Comparison of ENCODE assay signal across 16 cellular contexts in the genomic region with DNA sequence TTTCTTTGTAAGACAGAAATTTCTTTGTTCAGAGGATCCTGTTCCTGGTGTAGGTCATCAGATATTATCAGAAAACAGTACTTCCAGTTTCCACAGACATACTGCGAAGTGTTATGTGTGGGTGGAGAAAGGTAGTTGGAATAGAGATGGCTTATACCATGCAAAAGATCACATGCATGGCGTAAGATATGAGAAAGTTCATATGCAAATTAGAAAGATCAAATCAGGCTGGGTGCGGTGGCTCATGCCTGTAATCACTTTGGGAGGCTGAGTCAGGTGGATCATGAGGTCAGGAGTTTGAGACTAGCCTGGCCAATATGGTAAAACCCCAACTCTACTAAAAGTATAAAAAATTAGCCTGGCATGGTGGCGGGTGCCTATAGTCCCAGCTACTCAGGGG.
"Had no signal": no experiment of that assay in that cellular context is flagged by ENCODE, and none has a peak within 500 bp of the region (broad histone marks: within the 10 kb centered on the region; RNA-seq: fewer than 3 reads in every experiment).

No MANE protein-coding gene starts in this region.

- H3K4me1 Mint-ChIP-seq: nephron had no signal

- DNase-seq: amygdala, body of pancreas, caudate nucleus, erythroblast, heart right ventricle, nucleus accumbens, posterior cingulate gyrus, retina, SW 1271, upper lobe of right lung had no signal

- H3K27ac Mint-ChIP-seq: activated naive CD4-positive, alpha-beta T cell treated with anti-CD3 and anti-CD28 coated beads, Interleukin-2, amount 50 U/mL, for 24 hours; activated T-helper 1 cell treated with anti-CD3 and anti-CD28 coated beads, Interleukin-12 subunit alpha, Interleukin-12 subunit beta, Interleukin-2, Interleukin-4 antibody, amounts not matched to agents 30 ng/mL and 10 ng/mL and 1 ng/mL, durations not matched to agents 14 hours and 24 hours and 36 hours; nephron had no signal

- H3K36me3 Mint-ChIP-seq: activated naive CD4-positive, alpha-beta T cell treated with anti-CD3 and anti-CD28 coated beads, Interleukin-2, amount 50 U/mL, for 24 hours had no signal

- H3K36me3 ChIP-seq: gastroesophageal sphincter, heart right ventricle, SJSA1, thoracic aorta, upper lobe of right lung had no signal

- H3K9me3 ChIP-seq: body of pancreas, gastroesophageal sphincter, heart right ventricle, SJSA1, thoracic aorta, upper lobe of right lung had no signal

- H3K27me3 ChIP-seq: body of pancreas, gastroesophageal sphincter, heart right ventricle, SJSA1, upper lobe of right lung had no signal

- H3K9me3 Mint-ChIP-seq: activated naive CD4-positive, alpha-beta T cell treated with anti-CD3 and anti-CD28 coated beads, Interleukin-2, amount 50 U/mL, for 24 hours; activated T-helper 1 cell treated with anti-CD3 and anti-CD28 coated beads, Interleukin-12 subunit alpha, Interleukin-12 subunit beta, Interleukin-2, Interleukin-4 antibody, amounts not matched to agents 30 ng/mL and 10 ng/mL and 1 ng/mL, durations not matched to agents 14 hours and 24 hours and 36 hours; nephron had no signal

- H3K4me3 Mint-ChIP-seq: activated naive CD4-positive, alpha-beta T cell treated with anti-CD3 and anti-CD28 coated beads, Interleukin-2, amount 50 U/mL, for 24 hours; activated T-helper 1 cell treated with anti-CD3 and anti-CD28 coated beads, Interleukin-12 subunit alpha, Interleukin-12 subunit beta, Interleukin-2, Interleukin-4 antibody, amounts not matched to agents 30 ng/mL and 10 ng/mL and 1 ng/mL, durations not matched to agents 14 hours and 24 hours and 36 hours; nephron had no signal

- H3K4me3 ChIP-seq: body of pancreas, gastroesophageal sphincter, heart right ventricle, SJSA1, thoracic aorta, upper lobe of right lung had no signal

- H3K27ac ChIP-seq: body of pancreas, gastroesophageal sphincter, heart right ventricle, SJSA1, thoracic aorta, upper lobe of right lung had no signal

- ATAC-seq: body of pancreas, gastroesophageal sphincter, heart right ventricle, upper lobe of right lung had no signal

- H3K4me1 ChIP-seq: body of pancreas, gastroesophageal sphincter, heart right ventricle, SJSA1, upper lobe of right lung had no signal

- H3K27me3 Mint-ChIP-seq: activated naive CD4-positive, alpha-beta T cell treated with anti-CD3 and anti-CD28 coated beads, Interleukin-2, amount 50 U/mL, for 24 hours had no signal
